8 cellular contexts compared by ENCODE assay signal in the genomic region with DNA sequence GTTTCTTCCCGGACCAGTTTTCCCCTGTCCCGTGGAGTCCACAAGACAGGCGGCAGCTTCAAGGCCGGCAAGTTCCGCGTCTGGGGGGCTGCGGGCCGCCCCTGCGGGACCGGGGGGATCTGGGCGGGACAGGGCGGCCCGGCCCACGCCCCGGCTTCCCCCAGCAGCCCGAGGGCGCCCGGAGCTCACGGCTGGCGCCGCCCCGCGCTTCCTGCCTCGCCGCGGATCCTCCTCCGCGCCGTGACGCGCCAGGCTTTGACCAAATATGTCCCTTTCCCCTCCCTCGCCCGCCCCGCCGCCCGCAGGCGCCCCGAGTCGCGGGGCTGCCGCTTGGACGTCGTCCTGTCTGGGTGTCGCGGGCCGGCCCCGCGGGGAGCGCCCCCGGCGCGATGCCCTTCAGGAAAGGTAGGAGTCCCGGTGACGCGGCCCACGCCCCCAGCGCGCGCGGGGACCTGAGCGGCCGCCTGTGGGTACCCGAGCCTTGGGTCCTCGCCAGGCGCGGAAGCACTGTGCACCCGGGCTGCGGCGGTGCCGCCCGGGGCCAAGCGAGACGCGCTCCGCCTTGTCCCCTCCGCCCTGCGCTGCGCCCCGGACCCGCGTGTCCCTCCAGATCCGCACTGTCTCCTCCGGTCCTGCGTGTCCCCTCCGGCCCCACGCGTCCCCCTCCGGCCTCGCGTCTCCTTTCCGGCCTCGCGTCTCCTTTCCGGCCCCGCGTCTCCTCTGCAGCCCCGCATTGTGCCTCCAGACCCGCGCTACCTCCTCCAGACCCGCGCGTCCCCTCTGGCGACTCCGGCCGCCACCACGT. TPM values are rescaled to one million over a fixed set of nuclear protein-coding genes. Genes with fewer than 3 reads are reported as not detected.
DNase-seq lines count a peak whose midpoint lies in the region; ATAC-seq, FAIRE-seq and TF ChIP-seq lines count a peak whose summit lies in the region.

No MANE protein-coding gene starts in this region.

- POLR2A ChIA-PET in endothelial cell of umbilical vein (lab: Charles Lee): interaction anchor here (0.6 to 1.4 kb wide), 5 partner anchors 10 to 1266 kb away, joined by 3 to 11 read pairs (median 4); a partner anchor contains a TSS

- H4K20me1 ChIP-seq in endothelial cell of umbilical vein (replicated peaks; ENCODE audit: control insufficient read depth, extremely low read depth, insufficient read depth, low read length): no peaks in the 10 kb centered on the region

- H3K4me1 ChIP-seq in NT2/D1 (ENCODE audit: insufficient read depth, insufficient read length): peaks cover 9% of the 10 kb centered on the region
- H3K4me1 ChIP-seq in endothelial cell of umbilical vein (ENCODE audit: control insufficient read depth, extremely low read depth, insufficient read depth, low read length): peaks cover 10% of the 10 kb centered on the region

- no peak for TF ChIP-seq CTCF in endothelial cell of umbilical vein (IDR thresholded peaks at IDR 0.05; ENCODE audit: extremely low read depth in 1 of 2, insufficient read depth in 1 of 2, low read depth in 1 of 2, low read length in 2 of 2)

- dilution Hi-C loops in endothelial cell of umbilical vein (cut with MboI; ENCODE audit: extremely low pct_ligation_motif_present, low sequenced_read_pairs): no loop called here

- peak; percentile 82 for TF ChIP-seq POLR2A in endothelial cell of umbilical vein (IDR thresholded peaks at IDR 0.05; ENCODE audit: low read depth, low read length)

- H3K4me2 ChIP-seq in endothelial cell of umbilical vein (ENCODE audit: insufficient read depth, low read length): peak overlapping the region; percentile 88

- BruUV-seq in endothelial cell of umbilical vein (replicated peaks; lab: Mats Ljungman, UMichigan): TSS peak; percentile 23

- peaks cover 17% of the 10 kb centered on the region for H3K36me3 ChIP-seq in NT2/D1 (ENCODE audit: insufficient read depth, insufficient read length, low read length)
- no peaks in the 10 kb centered on the region for H3K36me3 ChIP-seq in endothelial cell of umbilical vein (ENCODE audit: control insufficient read depth in 2 of 2, extremely low read depth in 1 of 2, insufficient read depth in 2 of 2, low read length in 2 of 2)

- H3K9me3 ChIP-seq in NT2/D1 (ENCODE audit: insufficient read depth, low read length) (no peaks in the 10 kb centered on the region), endothelial cell of umbilical vein (replicated peaks; ENCODE audit: control insufficient read depth, insufficient read depth, low read length) (no peaks in the 10 kb centered on the region)

- peaks cover 3% of the 10 kb centered on the region for H3K27me3 ChIP-seq in NT2/D1 (ENCODE audit: insufficient read depth, insufficient read length)
- H3K27me3 ChIP-seq in endothelial cell of umbilical vein (ENCODE audit: control insufficient read depth in 2 of 2, insufficient read depth in 2 of 2, low read length in 2 of 2): no peaks in the 10 kb centered on the region

- H3K27ac ChIP-seq in endothelial cell of umbilical vein (ENCODE audit: insufficient read depth, low read depth, low read length): peak overlapping the region; percentile 90

- DNase-seq in AG08396 (ENCODE audit: low spot score): peak; percentile 93
- DNase-seq in NT2/D1 (ENCODE audit: low read depth, low spot score): no peak
- DNase-seq in activated CD8-positive, alpha-beta memory T cell treated with anti-CD3 and anti-CD28 coated beads, Interleukin-2, amount 50 U/mL, for 4 hours: peak; percentile 91
- peak; percentile 84 for DNase-seq in endothelial cell of umbilical vein (ENCODE audit: low read depth, low spot score)
- peak; percentile 71 for DNase-seq in middle frontal gyrus (ENCODE audit: extremely low spot score, low spot score)
- DNase-seq in stimulated activated CD8-positive, alpha-beta memory T cell treated with anti-CD3 and anti-CD28 coated beads, Interleukin-2, amount 100 ng/mL, for 1 hour (ENCODE audit: low read depth in 2 of 2): peak; percentile 73 to 82

- peak; percentile 55 for ATAC-seq in GM18873 (IDR thresholded peaks at IDR 0.05; ENCODE audit: low FRiP score, unreplicated experiment)
- peak; percentile 76 for ATAC-seq in HG03135 (IDR thresholded peaks at IDR 0.05; ENCODE audit: unreplicated experiment)

- CTCF ChIA-PET in endothelial cell of umbilical vein (lab: Charles Lee): interaction anchor here (0.9 to 2.6 kb wide), 8 partner anchors 9 to 257 kb away, joined by 3 to 22 read pairs (median 4); a partner anchor contains a TSS

- H3K9ac ChIP-seq in NT2/D1 (ENCODE audit: insufficient read length, low read depth) (peak overlapping the region; percentile 89), endothelial cell of umbilical vein (replicated peaks; ENCODE audit: extremely low read depth, insufficient read depth, low read length) (peak overlapping the region; percentile 95)

- FAIRE-seq in endothelial cell of umbilical vein (lab: Jason Lieb, UNC): peak; percentile 92

- H2AFZ ChIP-seq in endothelial cell of umbilical vein (ENCODE audit: low read depth, low read length): peak overlapping the region; percentile 91

- peaks cover 31% of the 10 kb centered on the region for H3K79me2 ChIP-seq in endothelial cell of umbilical vein (ENCODE audit: control insufficient read depth, insufficient read depth, low read length)

- H3K9me1 ChIP-seq in endothelial cell of umbilical vein (replicated peaks; ENCODE audit: control insufficient read depth, extremely low read depth, insufficient read depth, low read length): no peaks in the 10 kb centered on the region

- H3K4me3 ChIP-seq in NT2/D1 (ENCODE audit: insufficient read length, low read depth) (peak overlapping the region; percentile 78), endothelial cell of umbilical vein (replicated peaks in 1 of 3; ENCODE audit: insufficient read depth in 1 of 3, low read depth in 1 of 3, low read length in 3 of 3) (peak overlapping the region; percentile 65 to 84 (median 81))

- intact Hi-C loops in endothelial cell of umbilical vein (cut with micrococcal nuclease): loop anchor here (1.0 to 2.0 kb wide), 4 partner anchors 12 to 58 kb away; a partner anchor contains a TSS

TF ChIP-seq in endothelial cell of umbilical vein, 7 proteins besides CTCF, POLR2A, EP300 and RAD21:
- TF ChIP-seq FOS (IDR thresholded peaks at IDR 0.05; ENCODE audit: borderline replicate concordance, insufficient read depth, low read length) (no peak), EZH2 (IDR thresholded peaks at IDR 0.05; ENCODE audit: borderline replicate concordance, low read depth, low read length, severe bottlenecking) (no peak), MYC (IDR thresholded peaks at IDR 0.05; ENCODE audit: low read depth, low read length) (no peak), POLR2AphosphoS5 (IDR thresholded peaks at IDR 0.05; ENCODE audit: insufficient read depth, low read depth, low read length) (peak; percentile 65)
- TF ChIP-seq, protein P1, sequence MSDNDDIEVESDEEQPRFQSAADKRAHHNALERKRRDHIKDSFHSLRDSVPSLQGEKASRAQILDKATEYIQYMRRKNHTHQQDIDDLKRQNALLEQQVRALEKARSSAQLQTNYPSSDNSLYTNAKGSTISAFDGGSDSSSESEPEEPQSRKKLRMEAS (IDR thresholded peaks at IDR 0.05; ENCODE audit: insufficient read depth, insufficient read length): no peak

RNA-seq across cellular contexts. Expression of a gene that starts 56.0 kb away (rescaled TPM):
- total RNA-seq in endothelial cell of umbilical vein: 148 TPM in 2 replicates
- 15.5 and 23.1 TPM in 2 replicates for polyA plus RNA-seq in endothelial cell of umbilical vein
- polyA plus RNA-seq in endothelial cell of umbilical vein (2011; cell fraction: cytosol; rRNA removed): 34.7 and 34.9 TPM in 2 replicates
- 158 and 189 TPM in 2 replicates for polyA plus RNA-seq in endothelial cell of umbilical vein (2011; cell fraction: nucleus; rRNA removed)
- polyA plus RNA-seq in endothelial cell of umbilical vein (2012): 108 and 132 TPM in 2 replicates
- polyA minus RNA-seq in endothelial cell of umbilical vein: 31.4 and 34.9 TPM in 2 replicates
- 12.5 TPM for polyA minus RNA-seq in endothelial cell of umbilical vein (2011; cell fraction: cytosol; rRNA and poly(A)+ RNA removed)
- polyA minus RNA-seq in endothelial cell of umbilical vein (2011; cell fraction: nucleus; rRNA and poly(A)+ RNA removed): 47.2 and 63.4 TPM in 2 replicates

RNA-seq across cellular contexts. Expression of a gene that starts 57.9 kb away (rescaled TPM):
- 33.7 and 35.6 TPM in 2 replicates for total RNA-seq in endothelial cell of umbilical vein
- 15.8 and 17.2 TPM in 2 replicates for polyA plus RNA-seq in endothelial cell of umbilical vein
- polyA plus RNA-seq in endothelial cell of umbilical vein (2011; cell fraction: cytosol; rRNA removed): 18.2 and 20.0 TPM in 2 replicates
- polyA plus RNA-seq in endothelial cell of umbilical vein (2011; cell fraction: nucleus; rRNA removed): 42.0 and 46.8 TPM in 2 replicates
- polyA plus RNA-seq in endothelial cell of umbilical vein (2012): 44.1 and 44.3 TPM in 2 replicates
- 17.7 and 20.3 TPM in 2 replicates for polyA minus RNA-seq in endothelial cell of umbilical vein
- 5.9 TPM for polyA minus RNA-seq in endothelial cell of umbilical vein (2011; cell fraction: cytosol; rRNA and poly(A)+ RNA removed)
- polyA minus RNA-seq in endothelial cell of umbilical vein (2011; cell fraction: nucleus; rRNA and poly(A)+ RNA removed): 14.9 and 17.9 TPM in 2 replicates
